ENCODE assay signal across 7 cellular contexts in the genomic region with DNA sequence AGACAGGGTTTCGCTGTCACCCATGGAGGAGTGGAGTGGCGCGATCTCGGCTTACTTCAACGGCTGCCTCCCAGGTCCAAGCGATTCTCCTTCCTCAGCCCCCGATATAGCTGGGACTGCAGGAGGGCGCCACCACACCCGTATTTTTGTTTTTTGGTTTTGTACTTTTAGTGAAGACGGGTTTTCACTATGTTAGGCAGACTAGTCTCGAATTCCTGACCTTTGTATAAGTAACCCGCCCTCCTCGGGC.
DNase-seq lines count a peak whose midpoint lies in the region; ATAC-seq lines count a peak whose summit lies in the region.

No MANE protein-coding gene starts in this region.

- peak overlapping the region; percentile 82 to 99 (median 95) for H3K4me3 Mint-ChIP-seq in naive thymus-derived CD8-positive, alpha-beta T cell

- POLR2A ChIA-PET in naive thymus-derived CD8-positive, alpha-beta T cell (lab: Charles Lee) = interaction anchor here (0.6 to 3.6 kb wide), 17 partner anchors 9 to 1643 kb away, joined by 3 to 66 read pairs (median 5); a partner anchor contains a TSS

- no peaks in the 10 kb centered on the region for H3K27me3 ChIP-seq in duodenal mucosa (ENCODE audit: control insufficient read depth in 1 of 2, insufficient read depth in 2 of 2, low read length in 2 of 2)

- peak overlapping the region; percentile 90 to 99 (median 96) for H3K27ac Mint-ChIP-seq in naive thymus-derived CD8-positive, alpha-beta T cell

- no peaks in the 10 kb centered on the region for H3K27me3 Mint-ChIP-seq in naive thymus-derived CD8-positive, alpha-beta T cell

- peak overlapping the region; percentile 69 to 94 for H3K9ac ChIP-seq in duodenal mucosa (ENCODE audit: low read depth in 1 of 2, low read length in 2 of 2)

- H3K27ac ChIP-seq in duodenal mucosa (ENCODE audit: low read depth, low read length) = peak overlapping the region; percentile 94

- no peaks in the 10 kb centered on the region for H3K9me3 ChIP-seq in duodenal mucosa (ENCODE audit: control insufficient read depth in 1 of 2, low read length in 2 of 2)

- H3K9me3 Mint-ChIP-seq in naive thymus-derived CD8-positive, alpha-beta T cell = no peaks in the 10 kb centered on the region

- no peaks in the 10 kb centered on the region for H3K36me3 Mint-ChIP-seq in naive thymus-derived CD8-positive, alpha-beta T cell

- peak overlapping the region; percentile 85 to 88 for H3K4me3 ChIP-seq in duodenal mucosa (ENCODE audit: low read depth in 1 of 2, low read length in 2 of 2)

- H3K36me3 ChIP-seq in duodenal mucosa (ENCODE audit: control insufficient read depth in 1 of 2, insufficient read depth in 2 of 2, low read length in 2 of 2) = no peaks in the 10 kb centered on the region

- peaks cover 11 to 43% (median 39%) of the 10 kb centered on the region in 4 donors for H3K4me1 Mint-ChIP-seq in naive thymus-derived CD8-positive, alpha-beta T cell

- ATAC-seq in GM18498 (IDR thresholded peaks at IDR 0.05; ENCODE audit: unreplicated experiment) (peak; percentile 20), GM21786 (IDR thresholded peaks at IDR 0.05; ENCODE audit: unreplicated experiment) (peak; percentile 12), HG03457 (IDR thresholded peaks at IDR 0.05; ENCODE audit: unreplicated experiment) (no peak)
- ATAC-seq in naive thymus-derived CD8-positive, alpha-beta T cell = peak; percentile 37 to 42

- DNase-seq in NCI-H345 treated with DMSO at 0.1 percent for 48 hours (lab: John Stamatoyannopoulos, UW; ENCODE audit: unreplicated experiment) (peak; percentile 71), kidney glomerular epithelial cell (lab: John Stamatoyannopoulos, UW) (no peak)
- DNase-seq in naive thymus-derived CD8-positive, alpha-beta T cell = no peak

- peaks cover 2 to 5% of the 10 kb centered on the region in 2 donors for H3K4me1 ChIP-seq in duodenal mucosa (ENCODE audit: control insufficient read depth in 1 of 2, insufficient read depth in 2 of 2, low read length in 2 of 2)
